2 cellular contexts compared by ENCODE assay signal in the genomic region with DNA sequence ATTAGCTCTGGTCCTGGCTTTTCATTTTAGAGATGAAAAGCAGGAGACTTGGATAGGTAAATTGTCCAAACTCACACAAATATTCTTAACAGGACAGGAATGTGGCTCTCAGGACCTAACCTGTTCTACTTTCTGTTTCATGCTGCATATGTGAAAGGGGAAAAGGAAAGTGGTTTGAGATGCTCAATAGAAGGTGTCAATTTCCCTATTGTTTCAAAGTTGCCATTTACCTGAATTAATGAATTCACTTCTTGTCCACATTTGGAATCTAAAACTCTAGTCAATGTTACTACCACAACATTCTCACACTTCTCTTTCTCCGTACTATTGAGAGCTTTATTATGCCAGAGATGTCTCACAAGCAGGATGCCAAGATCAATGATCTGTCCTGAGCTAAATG.
TF ChIP-seq lines count a peak whose summit lies in the region.

No MANE protein-coding gene starts in this region.

TF ChIP-seq in SK-N-SH, 30 proteins besides CTCF, POLR2A, EP300 and RAD21:
- TF ChIP-seq RXRA (IDR thresholded peaks at IDR 0.05; ENCODE audit: borderline replicate concordance, low read depth) (no peak), NFIC (IDR thresholded peaks at IDR 0.05; ENCODE audit: borderline replicate concordance) (no peak), POLR2AphosphoS5 (IDR thresholded peaks at IDR 0.05; ENCODE audit: low read depth, low read length) (no peak), SIN3A (IDR thresholded peaks at IDR 0.05; ENCODE audit: borderline replicate concordance, low read depth, low read length) (no peak), MEF2A (IDR thresholded peaks at IDR 0.05; ENCODE audit: borderline replicate concordance, low read depth) (no peak), GABPA (IDR thresholded peaks at IDR 0.05; ENCODE audit: low read depth) (no peak), TAF1 (IDR thresholded peaks at IDR 0.05; ENCODE audit: borderline replicate concordance, low read depth, low read length) (no peak), CHD2 (IDR thresholded peaks at IDR 0.05; ENCODE audit: low read length, partially characterized antibody) (no peak), FOXJ3 (CRISPR knock-in tag; IDR thresholded peaks at IDR 0.05) (no peak), YY1 (IDR thresholded peaks at IDR 0.05; ENCODE audit: low read depth) (no peak), SMC3 (IDR thresholded peaks at IDR 0.05; ENCODE audit: low read depth, low read length) (no peak), FOSL2 (IDR thresholded peaks at IDR 0.05; ENCODE audit: borderline replicate concordance, low read depth) (no peak), TCF12 (IDR thresholded peaks at IDR 0.05) (no peak), MXI1 (IDR thresholded peaks at IDR 0.05; ENCODE audit: low read depth, low read length) (no peak)
- TF ChIP-seq, protein P1, sequence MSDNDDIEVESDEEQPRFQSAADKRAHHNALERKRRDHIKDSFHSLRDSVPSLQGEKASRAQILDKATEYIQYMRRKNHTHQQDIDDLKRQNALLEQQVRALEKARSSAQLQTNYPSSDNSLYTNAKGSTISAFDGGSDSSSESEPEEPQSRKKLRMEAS (IDR thresholded peaks at IDR 0.05; ENCODE audit: low read depth), result no peak
- TF ChIP-seq, protein P2, sequence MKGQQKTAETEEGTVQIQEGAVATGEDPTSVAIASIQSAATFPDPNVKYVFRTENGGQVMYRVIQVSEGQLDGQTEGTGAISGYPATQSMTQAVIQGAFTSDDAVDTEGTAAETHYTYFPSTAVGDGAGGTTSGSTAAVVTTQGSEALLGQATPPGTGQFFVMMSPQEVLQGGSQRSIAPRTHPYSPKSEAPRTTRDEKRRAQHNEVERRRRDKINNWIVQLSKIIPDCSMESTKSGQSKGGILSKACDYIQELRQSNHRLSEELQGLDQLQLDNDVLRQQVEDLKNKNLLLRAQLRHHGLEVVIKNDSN (IDR thresholded peaks at IDR 0.05; ENCODE audit: borderline replicate concordance, low read depth), result no peak
- TF ChIP-seq, protein P3, sequence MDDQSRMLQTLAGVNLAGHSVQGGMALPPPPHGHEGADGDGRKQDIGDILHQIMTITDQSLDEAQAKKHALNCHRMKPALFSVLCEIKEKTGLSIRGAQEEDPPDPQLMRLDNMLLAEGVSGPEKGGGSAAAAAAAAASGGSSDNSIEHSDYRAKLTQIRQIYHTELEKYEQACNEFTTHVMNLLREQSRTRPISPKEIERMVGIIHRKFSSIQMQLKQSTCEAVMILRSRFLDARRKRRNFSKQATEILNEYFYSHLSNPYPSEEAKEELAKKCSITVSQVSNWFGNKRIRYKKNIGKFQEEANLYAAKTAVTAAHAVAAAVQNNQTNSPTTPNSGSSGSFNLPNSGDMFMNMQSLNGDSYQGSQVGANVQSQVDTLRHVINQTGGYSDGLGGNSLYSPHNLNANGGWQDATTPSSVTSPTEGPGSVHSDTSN (IDR thresholded peaks at IDR 0.05), result no peak
- TF ChIP-seq, protein P4, sequence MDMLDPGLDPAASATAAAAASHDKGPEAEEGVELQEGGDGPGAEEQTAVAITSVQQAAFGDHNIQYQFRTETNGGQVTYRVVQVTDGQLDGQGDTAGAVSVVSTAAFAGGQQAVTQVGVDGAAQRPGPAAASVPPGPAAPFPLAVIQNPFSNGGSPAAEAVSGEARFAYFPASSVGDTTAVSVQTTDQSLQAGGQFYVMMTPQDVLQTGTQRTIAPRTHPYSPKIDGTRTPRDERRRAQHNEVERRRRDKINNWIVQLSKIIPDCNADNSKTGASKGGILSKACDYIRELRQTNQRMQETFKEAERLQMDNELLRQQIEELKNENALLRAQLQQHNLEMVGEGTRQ (IDR thresholded peaks at IDR 0.05; ENCODE audit: borderline replicate concordance, low read depth, low read length), result no peak
- TF ChIP-seq, protein P5, sequence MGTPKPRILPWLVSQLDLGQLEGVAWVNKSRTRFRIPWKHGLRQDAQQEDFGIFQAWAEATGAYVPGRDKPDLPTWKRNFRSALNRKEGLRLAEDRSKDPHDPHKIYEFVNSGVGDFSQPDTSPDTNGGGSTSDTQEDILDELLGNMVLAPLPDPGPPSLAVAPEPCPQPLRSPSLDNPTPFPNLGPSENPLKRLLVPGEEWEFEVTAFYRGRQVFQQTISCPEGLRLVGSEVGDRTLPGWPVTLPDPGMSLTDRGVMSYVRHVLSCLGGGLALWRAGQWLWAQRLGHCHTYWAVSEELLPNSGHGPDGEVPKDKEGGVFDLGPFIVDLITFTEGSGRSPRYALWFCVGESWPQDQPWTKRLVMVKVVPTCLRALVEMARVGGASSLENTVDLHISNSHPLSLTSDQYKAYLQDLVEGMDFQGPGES (IDR thresholded peaks at IDR 0.05; ENCODE audit: low read depth, low read length), result no peak

TF ChIP-seq in SK-N-SH treated with all-trans-retinoic acid at 6 μM for 48 hours, 23 proteins besides CTCF, POLR2A, EP300 and RAD21:
- TF ChIP-seq SNAI2 (CRISPR knock-in tag; IDR thresholded peaks at IDR 0.05), result no peak
- no peak for TF ChIP-seq ZC3H10 (CRISPR knock-in tag; IDR thresholded peaks at IDR 0.05)
- TF ChIP-seq, protein P6, sequence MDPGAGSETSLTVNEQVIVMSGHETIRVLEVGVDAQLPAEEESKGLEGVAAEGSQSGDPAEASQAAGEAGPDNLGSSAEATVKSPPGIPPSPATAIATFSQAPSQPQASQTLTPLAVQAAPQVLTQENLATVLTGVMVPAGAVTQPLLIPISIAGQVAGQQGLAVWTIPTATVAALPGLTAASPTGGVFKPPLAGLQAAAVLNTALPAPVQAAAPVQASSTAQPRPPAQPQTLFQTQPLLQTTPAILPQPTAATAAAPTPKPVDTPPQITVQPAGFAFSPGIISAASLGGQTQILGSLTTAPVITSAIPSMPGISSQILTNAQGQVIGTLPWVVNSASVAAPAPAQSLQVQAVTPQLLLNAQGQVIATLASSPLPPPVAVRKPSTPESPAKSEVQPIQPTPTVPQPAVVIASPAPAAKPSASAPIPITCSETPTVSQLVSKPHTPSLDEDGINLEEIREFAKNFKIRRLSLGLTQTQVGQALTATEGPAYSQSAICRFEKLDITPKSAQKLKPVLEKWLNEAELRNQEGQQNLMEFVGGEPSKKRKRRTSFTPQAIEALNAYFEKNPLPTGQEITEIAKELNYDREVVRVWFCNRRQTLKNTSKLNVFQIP (CRISPR knock-in tag; IDR thresholded peaks at IDR 0.05; ENCODE audit: borderline replicate concordance, low read depth), result no peak
- no peak for TF ChIP-seq ISL1 (CRISPR knock-in tag; IDR thresholded peaks at IDR 0.05)
- TF ChIP-seq TOX (CRISPR knock-in tag; IDR thresholded peaks at IDR 0.05; ENCODE audit: borderline replicate concordance), result no peak
- no peak for TF ChIP-seq ARNTL (CRISPR knock-in tag; IDR thresholded peaks at IDR 0.05; ENCODE audit: borderline replicate concordance, low read depth)
- no peak for TF ChIP-seq ESRRG (CRISPR knock-in tag; IDR thresholded peaks at IDR 0.05)
- no peak for TF ChIP-seq ZNF8 (CRISPR knock-in tag; IDR thresholded peaks at IDR 0.05)
- TF ChIP-seq RARB (CRISPR knock-in tag; IDR thresholded peaks at IDR 0.05), result no peak
- TF ChIP-seq ZFP30 (CRISPR knock-in tag; IDR thresholded peaks at IDR 0.05), result no peak
- no peak for TF ChIP-seq PPARA (CRISPR knock-in tag; IDR thresholded peaks at IDR 0.05; ENCODE audit: borderline replicate concordance)
- TF ChIP-seq ZNF70 (CRISPR knock-in tag; IDR thresholded peaks at IDR 0.05), result no peak
- TF ChIP-seq, protein P7, sequence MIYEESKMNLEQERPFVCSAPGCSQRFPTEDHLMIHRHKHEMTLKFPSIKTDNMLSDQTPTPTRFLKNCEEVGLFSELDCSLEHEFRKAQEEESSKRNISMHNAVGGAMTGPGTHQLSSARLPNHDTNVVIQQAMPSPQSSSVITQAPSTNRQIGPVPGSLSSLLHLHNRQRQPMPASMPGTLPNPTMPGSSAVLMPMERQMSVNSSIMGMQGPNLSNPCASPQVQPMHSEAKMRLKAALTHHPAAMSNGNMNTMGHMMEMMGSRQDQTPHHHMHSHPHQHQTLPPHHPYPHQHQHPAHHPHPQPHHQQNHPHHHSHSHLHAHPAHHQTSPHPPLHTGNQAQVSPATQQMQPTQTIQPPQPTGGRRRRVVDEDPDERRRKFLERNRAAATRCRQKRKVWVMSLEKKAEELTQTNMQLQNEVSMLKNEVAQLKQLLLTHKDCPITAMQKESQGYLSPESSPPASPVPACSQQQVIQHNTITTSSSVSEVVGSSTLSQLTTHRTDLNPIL (CRISPR knock-in tag; IDR thresholded peaks at IDR 0.05; ENCODE audit: low read depth), result no peak
- TF ChIP-seq GLIS3 (CRISPR knock-in tag; IDR thresholded peaks at IDR 0.05), result no peak
- no peak for TF ChIP-seq TCF4 (CRISPR knock-in tag; IDR thresholded peaks at IDR 0.05; ENCODE audit: borderline replicate concordance)
- TF ChIP-seq BACH2 (CRISPR knock-in tag; IDR thresholded peaks at IDR 0.05; ENCODE audit: borderline replicate concordance), result no peak
- TF ChIP-seq, protein P8, sequence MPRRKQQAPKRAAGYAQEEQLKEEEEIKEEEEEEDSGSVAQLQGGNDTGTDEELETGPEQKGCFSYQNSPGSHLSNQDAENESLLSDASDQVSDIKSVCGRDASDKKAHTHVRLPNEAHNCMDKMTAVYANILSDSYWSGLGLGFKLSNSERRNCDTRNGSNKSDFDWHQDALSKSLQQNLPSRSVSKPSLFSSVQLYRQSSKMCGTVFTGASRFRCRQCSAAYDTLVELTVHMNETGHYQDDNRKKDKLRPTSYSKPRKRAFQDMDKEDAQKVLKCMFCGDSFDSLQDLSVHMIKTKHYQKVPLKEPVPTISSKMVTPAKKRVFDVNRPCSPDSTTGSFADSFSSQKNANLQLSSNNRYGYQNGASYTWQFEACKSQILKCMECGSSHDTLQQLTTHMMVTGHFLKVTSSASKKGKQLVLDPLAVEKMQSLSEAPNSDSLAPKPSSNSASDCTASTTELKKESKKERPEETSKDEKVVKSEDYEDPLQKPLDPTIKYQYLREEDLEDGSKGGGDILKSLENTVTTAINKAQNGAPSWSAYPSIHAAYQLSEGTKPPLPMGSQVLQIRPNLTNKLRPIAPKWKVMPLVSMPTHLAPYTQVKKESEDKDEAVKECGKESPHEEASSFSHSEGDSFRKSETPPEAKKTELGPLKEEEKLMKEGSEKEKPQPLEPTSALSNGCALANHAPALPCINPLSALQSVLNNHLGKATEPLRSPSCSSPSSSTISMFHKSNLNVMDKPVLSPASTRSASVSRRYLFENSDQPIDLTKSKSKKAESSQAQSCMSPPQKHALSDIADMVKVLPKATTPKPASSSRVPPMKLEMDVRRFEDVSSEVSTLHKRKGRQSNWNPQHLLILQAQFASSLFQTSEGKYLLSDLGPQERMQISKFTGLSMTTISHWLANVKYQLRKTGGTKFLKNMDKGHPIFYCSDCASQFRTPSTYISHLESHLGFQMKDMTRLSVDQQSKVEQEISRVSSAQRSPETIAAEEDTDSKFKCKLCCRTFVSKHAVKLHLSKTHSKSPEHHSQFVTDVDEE (CRISPR knock-in tag; IDR thresholded peaks at IDR 0.05), result no peak
- TF ChIP-seq, protein P9, sequence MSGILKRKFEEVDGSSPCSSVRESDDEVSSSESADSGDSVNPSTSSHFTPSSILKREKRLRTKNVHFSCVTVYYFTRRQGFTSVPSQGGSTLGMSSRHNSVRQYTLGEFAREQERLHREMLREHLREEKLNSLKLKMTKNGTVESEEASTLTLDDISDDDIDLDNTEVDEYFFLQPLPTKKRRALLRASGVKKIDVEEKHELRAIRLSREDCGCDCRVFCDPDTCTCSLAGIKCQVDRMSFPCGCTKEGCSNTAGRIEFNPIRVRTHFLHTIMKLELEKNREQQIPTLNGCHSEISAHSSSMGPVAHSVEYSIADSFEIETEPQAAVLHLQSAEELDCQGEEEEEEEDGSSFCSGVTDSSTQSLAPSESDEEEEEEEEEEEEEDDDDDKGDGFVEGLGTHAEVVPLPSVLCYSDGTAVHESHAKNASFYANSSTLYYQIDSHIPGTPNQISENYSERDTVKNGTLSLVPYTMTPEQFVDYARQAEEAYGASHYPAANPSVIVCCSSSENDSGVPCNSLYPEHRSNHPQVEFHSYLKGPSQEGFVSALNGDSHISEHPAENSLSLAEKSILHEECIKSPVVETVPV (CRISPR knock-in tag; IDR thresholded peaks at IDR 0.05), result no peak
- no peak for TF ChIP-seq ZFP3 (CRISPR knock-in tag; IDR thresholded peaks at IDR 0.05)
TF ChIP-seq in SK-N-SH treated with all-trans-retinoic acid at 6 μM for 48 hours: peak in this region for 0.
